In genomic region chr17:27745207-27745830, GRCh38 we compare ENCODE assay signal across 6 cellular contexts. TPM values are rescaled to one million over a fixed set of nuclear protein-coding genes. Genes with fewer than 3 reads are reported as not detected.
DNase-seq lines count a peak whose midpoint lies in the region; FAIRE-seq and TF ChIP-seq lines count a peak whose summit lies in the region.
"Not testable (repeated sequence)": the region's sequence is repeated elsewhere in the genome, so short reads cannot be mapped to it uniquely, and the experiment has no call there.

No MANE protein-coding gene starts in this region.

- not testable (repeated sequence) for H3K4me2 ChIP-seq in H9 (ENCODE audit: insufficient read depth, insufficient read length, low read length)

- not testable (repeated sequence) for H2AFZ ChIP-seq in H9 (ENCODE audit: low read length)

- H3K23me2 ChIP-seq in H9 (ENCODE audit: insufficient read length, low read depth, low read length, poor library complexity, severe bottlenecking): not testable (repeated sequence)

- H3K27me3 Mint-ChIP-seq in H9 (ENCODE audit: low read depth): not testable (repeated sequence)

- H3K4me3 Mint-ChIP-seq in H9: not testable (repeated sequence)

- H3K4ac ChIP-seq in H9 (ENCODE audit: low read depth, low read length): not testable (repeated sequence)

- not testable (repeated sequence) for H3K79me2 ChIP-seq in H9 (ENCODE audit: insufficient read depth, low read length)

- H3K36me3 ChIP-seq in bronchial epithelial cell (ENCODE audit: control insufficient read depth, insufficient read depth, low read length); right atrium auricular region: not testable (repeated sequence)

- not testable (repeated sequence) for H4K5ac ChIP-seq in H9 (ENCODE audit: insufficient read length, low read depth, low read length)

- H2BK15ac ChIP-seq in H9 (ENCODE audit: low read depth, low read length): not testable (repeated sequence)

- peak; percentile 50 for FAIRE-seq in bronchial epithelial cell (lab: Jason Lieb, UNC)

- not testable (repeated sequence) for H3K9ac ChIP-seq in H9 (ENCODE audit: extremely low read depth, insufficient read length, low read length)

- not testable (repeated sequence) for H3K18ac ChIP-seq in H9 (ENCODE audit: insufficient read length, low read depth, low read length)

- H3K27ac ChIP-seq in H9 (ENCODE audit: insufficient read length, low read depth, low read length); right atrium auricular region: not testable (repeated sequence)

- not testable (repeated sequence) for H3K27me3 ChIP-seq in H9 (ENCODE audit: insufficient read depth, low read length); bronchial epithelial cell (ENCODE audit: control insufficient read depth, insufficient read depth, low read length); right atrium auricular region

- H2BK20ac ChIP-seq in H9 (ENCODE audit: low read depth, low read length, poor library complexity, severe bottlenecking): not testable (repeated sequence)

- not testable (repeated sequence) for H4K91ac ChIP-seq in H9 (ENCODE audit: insufficient read length, low read depth, low read length)

- H2BK12ac ChIP-seq in H9 (ENCODE audit: insufficient read length, low read depth, low read length): not testable (repeated sequence)

- H3K4me1 Mint-ChIP-seq in H9: not testable (repeated sequence)

- H4K8ac ChIP-seq in H9 (replicated peaks; ENCODE audit: insufficient read length, low read depth, low read length): not testable (repeated sequence)

- not testable (repeated sequence) for H3K36me3 Mint-ChIP-seq in H9 (ENCODE audit: insufficient read depth in 1 of 3, low read depth in 3 of 3)

- H3K14ac ChIP-seq in H9 (ENCODE audit: insufficient read depth, low read length): not testable (repeated sequence)

- H2BK120ac ChIP-seq in H9 (ENCODE audit: low read depth, low read length, poor library complexity, severe bottlenecking): not testable (repeated sequence)

- not testable (repeated sequence) for H3K4me3 ChIP-seq in bronchial epithelial cell (ENCODE audit: low read depth, low read length); right atrium auricular region

- not testable (repeated sequence) for H3K9me3 ChIP-seq in H9 (ENCODE audit: control insufficient read depth, low read depth, low read length); right atrium auricular region

- H2BK5ac ChIP-seq in H9 (ENCODE audit: insufficient read length, low read length): not testable (repeated sequence)

- DNase-seq in H9 (peak; percentile 18), ecto neural progenitor cell (ENCODE audit: low spot score) (peak; percentile 28), right atrium auricular region (ENCODE audit: low spot score) (peak; percentile 36), mesenteric fat pad (ENCODE audit: low spot score) (peak; percentile 75), ureter (ENCODE audit: low spot score) (peak; percentile 22)
- not testable (repeated sequence) for DNase-seq in bronchial epithelial cell (ENCODE audit: low read depth)

- H3K9me3 Mint-ChIP-seq in H9: not testable (repeated sequence)

- WGBS in H9 (ENCODE audit: extremely low coverage, insufficient read length, low lambda C conversion rate): no CpG with 5 or more reads among the region's 13 CpGs

- not testable (repeated sequence) for H3K79me1 ChIP-seq in H9 (ENCODE audit: insufficient read depth, low read depth, low read length, poor library complexity, severe bottlenecking)

- H4K20me1 ChIP-seq in H9 (ENCODE audit: control insufficient read depth, insufficient read depth, insufficient read length): not testable (repeated sequence)

- TF ChIP-seq CTCF in H9 (conservative IDR thresholded peaks at IDR 0.05); bronchial epithelial cell (IDR thresholded peaks at IDR 0.05; ENCODE audit: insufficient read depth, low read length, severe bottlenecking); right atrium auricular region (IDR thresholded peaks at IDR 0.05): not testable (repeated sequence)

- not testable (repeated sequence) for H3K23ac ChIP-seq in H9 (ENCODE audit: insufficient read length, low read depth, low read length)

- H3K4me1 ChIP-seq in H9 (ENCODE audit: insufficient read depth, low read length); right atrium auricular region: not testable (repeated sequence)

- not testable (repeated sequence) for H3T11ph ChIP-seq in H9 (ENCODE audit: low read length)

- not testable (repeated sequence) for H3K27ac Mint-ChIP-seq in H9

- not testable (repeated sequence) for H3K56ac ChIP-seq in H9 (ENCODE audit: insufficient read length, low read depth, low read length)

- H2AK5ac ChIP-seq in H9 (ENCODE audit: insufficient read length, low read length): not testable (repeated sequence)

RNA-seq across cellular contexts. Expression of gene NOS2, which starts 55.0 kb away (rescaled TPM):
- total RNA-seq in H9 (2021) (0.35 and 0.59 TPM in 2 replicates), bronchial epithelial cell (under 0.01 TPM in 1 of 2 replicates, not detected in the other), right atrium auricular region (under 1 TPM; 0.11 to 0.20 TPM), mesenteric fat pad (0.13 TPM), ureter (0.23 TPM)
